Comparison of ENCODE assay signal across 8 cellular contexts in genomic region chr6:80338201-80338836, GRCh38.
DNase-seq lines count a peak whose midpoint lies in the region; ATAC-seq, FAIRE-seq and TF ChIP-seq lines count a peak whose summit lies in the region.

No MANE protein-coding gene starts in this region.

- no peaks in the 10 kb centered on the region for H3K79me1 ChIP-seq in H9 (ENCODE audit: insufficient read depth, low read depth, low read length, poor library complexity, severe bottlenecking)

- H3K56ac ChIP-seq in H9 (ENCODE audit: insufficient read length, low read depth, low read length) = no peak overlapping the region

- H3K27me3 ChIP-seq in H9 (ENCODE audit: insufficient read depth, low read length) (no peaks in the 10 kb centered on the region), MM.1S (replicated peaks; ENCODE audit: insufficient read depth, low read length) (no peaks in the 10 kb centered on the region)

- no peak for FAIRE-seq in frontal cortex (lab: Jason Lieb, UNC)

- peaks cover 34 to 44% of the 10 kb centered on the region in 2 experiments for H3K4me1 Mint-ChIP-seq in H9

- H3K9me3 Mint-ChIP-seq in H9 = no peaks in the 10 kb centered on the region

- H3K9ac ChIP-seq in H9 (ENCODE audit: extremely low read depth, insufficient read length, low read length) = no peak overlapping the region
- H3K9ac ChIP-seq in MM.1S (ENCODE audit: low read length) = no peak overlapping the region

- H2BK120ac ChIP-seq in H9 (ENCODE audit: low read depth, low read length, poor library complexity, severe bottlenecking) = no peak overlapping the region

- no peaks in the 10 kb centered on the region for H3F3A ChIP-seq in MM.1S (ENCODE audit: insufficient read depth, low read length)

- no peaks in the 10 kb centered on the region for H3K23me2 ChIP-seq in H9 (ENCODE audit: insufficient read length, low read depth, low read length, poor library complexity, severe bottlenecking)

- no peak overlapping the region for H3K27ac Mint-ChIP-seq in H9

- H3K4me1 ChIP-seq in H9 (ENCODE audit: insufficient read depth, low read length) (peaks cover 1% of the 10 kb centered on the region; the same call in 1 of the 2 replicates), MM.1S (ENCODE audit: low read length) (no peaks in the 10 kb centered on the region), mucosa of descending colon (ENCODE audit: low read depth) (no peaks in the 10 kb centered on the region)

- no peaks in the 10 kb centered on the region for H3K9me3 ChIP-seq in H9 (ENCODE audit: control insufficient read depth, low read depth, low read length)
- H3K9me3 ChIP-seq in MM.1S (replicated peaks; ENCODE audit: insufficient read depth, low read length) = no peaks in the 10 kb centered on the region
- no peaks in the 10 kb centered on the region for H3K9me3 ChIP-seq in mucosa of descending colon

- TF ChIP-seq CTCF in GM12874 (IDR thresholded peaks at IDR 0.05; ENCODE audit: insufficient read depth, low read depth, low read length) (peak; percentile 82), H9 (conservative IDR thresholded peaks at IDR 0.05) (peak; percentile 87), MM.1S (IDR thresholded peaks at IDR 0.05; ENCODE audit: low read length) (peak; percentile 59), mucosa of descending colon (IDR thresholded peaks at IDR 0.05) (peak; percentile 27)

- no peak overlapping the region for H3K18ac ChIP-seq in H9 (ENCODE audit: insufficient read length, low read depth, low read length)

- no peaks in the 10 kb centered on the region for H3K36me3 Mint-ChIP-seq in H9 (ENCODE audit: insufficient read depth in 1 of 3, low read depth in 3 of 3)

- no peak overlapping the region for H2AK5ac ChIP-seq in H9 (ENCODE audit: insufficient read length, low read length)

- no peak overlapping the region for H2BK5ac ChIP-seq in H9 (ENCODE audit: insufficient read length, low read length)

- DNase-seq in H9 = peak; percentile 84
- peak; percentile 22 for DNase-seq in MM.1S
- peak; percentile 36 to 59 for DNase-seq in activated CD4-positive, alpha-beta T cell treated with anti-CD3 and anti-CD28 coated beads for 24 hours (ENCODE audit: low read depth in 2 of 2)
- DNase-seq in dedifferentiated amniotic fluid mesenchymal stem cell (ENCODE audit: extremely low spot score) = peak; percentile 25
- DNase-seq in mucosa of descending colon = peak; percentile 64 to 71 (median 69)
- peak; percentile 29 to 44 for DNase-seq in stimulated activated CD8-positive, alpha-beta memory T cell treated with anti-CD3 and anti-CD28 coated beads, Interleukin-7, amount 100 ng/mL, for 4 hours (ENCODE audit: low read depth in 2 of 2)
- no peak for DNase-seq in frontal cortex (ENCODE audit: low spot score in 2 of 2)

- H3T11ph ChIP-seq in H9 (ENCODE audit: low read length) = no peak overlapping the region

- no peak overlapping the region for H3K4ac ChIP-seq in H9 (ENCODE audit: low read depth, low read length)

- WGBS in H9 (ENCODE audit: extremely low coverage, insufficient read length, low lambda C conversion rate) = no CpG with 5 or more reads among the region's 12 CpGs

- ATAC-seq in mucosa of descending colon = peak; percentile 76

- no peak overlapping the region for H3K4me3 Mint-ChIP-seq in H9

- H2BK12ac ChIP-seq in H9 (ENCODE audit: insufficient read length, low read depth, low read length) = no peak overlapping the region

- no peak overlapping the region for H3K4me3 ChIP-seq in MM.1S (ENCODE audit: low read length)
- H3K4me3 ChIP-seq in mucosa of descending colon = no peak overlapping the region

- no peak overlapping the region for H3K23ac ChIP-seq in H9 (ENCODE audit: insufficient read length, low read depth, low read length)

- no peaks in the 10 kb centered on the region for H3K9me2 ChIP-seq in MM.1S (replicated peaks; ENCODE audit: insufficient read depth, low read length)

- no peak overlapping the region for H3K27ac ChIP-seq in H9 (ENCODE audit: insufficient read length, low read depth, low read length)
- H3K27ac ChIP-seq in MM.1S (ENCODE audit: low read length) = no peak overlapping the region

- H4K5ac ChIP-seq in H9 (ENCODE audit: insufficient read length, low read depth, low read length) = no peak overlapping the region

- H2BK15ac ChIP-seq in H9 (ENCODE audit: low read depth, low read length) = no peak overlapping the region

- H3K14ac ChIP-seq in H9 (ENCODE audit: insufficient read depth, low read length) = no peak overlapping the region

- no peak overlapping the region for H4K91ac ChIP-seq in H9 (ENCODE audit: insufficient read length, low read depth, low read length)

- H3K4me2 ChIP-seq in H9 (ENCODE audit: insufficient read depth, insufficient read length, low read length) (no peak overlapping the region), MM.1S (ENCODE audit: low read depth, low read length) (no peak overlapping the region)

- intact Hi-C loops in mucosa of descending colon (cut with DNase I, micrococcal nuclease) = no loop called here

- H4K20me1 ChIP-seq in H9 (ENCODE audit: control insufficient read depth, insufficient read depth, insufficient read length) = no peaks in the 10 kb centered on the region
- no peaks in the 10 kb centered on the region for H4K20me1 ChIP-seq in MM.1S (ENCODE audit: insufficient read depth, low read length)

- H4K8ac ChIP-seq in H9 (replicated peaks; ENCODE audit: insufficient read length, low read depth, low read length) = no peak overlapping the region

- no peaks in the 10 kb centered on the region for H3K27me3 Mint-ChIP-seq in H9 (ENCODE audit: low read depth)

- no peak overlapping the region for H2BK20ac ChIP-seq in H9 (ENCODE audit: low read depth, low read length, poor library complexity, severe bottlenecking)

- H2AFZ ChIP-seq in H9 (ENCODE audit: low read length) = no peak overlapping the region
- H2AFZ ChIP-seq in MM.1S (ENCODE audit: low read length) = no peak overlapping the region

- H3K36me3 ChIP-seq in MM.1S (replicated peaks; ENCODE audit: insufficient read depth, low read length) = no peaks in the 10 kb centered on the region
- H3K36me3 ChIP-seq in mucosa of descending colon (ENCODE audit: low read depth) = no peaks in the 10 kb centered on the region

- H3K79me2 ChIP-seq in H9 (ENCODE audit: insufficient read depth, low read length) (no peaks in the 10 kb centered on the region), MM.1S (ENCODE audit: low read length) (no peaks in the 10 kb centered on the region)

Comparison
In these comparisons a context has a peak if more than half of its experiments do, and no peak if none do; other contexts are left out.
1. CTCF ChIP-seq: peak in every context shown above with its lines; median percentile 87 in H9; 82 in GM12874; 59 in MM.1S; 27 in mucosa of descending colon.
2. DNase-seq: peak in H9 (single experiment), MM.1S (single experiment), activated CD4-positive, alpha-beta T cell treated with anti-CD3 and anti-CD28 coated beads for 24 hours (2 of 2), dedifferentiated amniotic fluid mesenchymal stem cell (single experiment), mucosa of descending colon (3 of 3) and stimulated activated CD8-positive, alpha-beta memory T cell treated with anti-CD3 and anti-CD28 coated beads, Interleukin-7, amount 100 ng/mL, for 4 hours (2 of 2); none in frontal cortex (0 of 2).